1 cellular context compared by ENCODE assay signal in genomic region chr19:54189020-54189667, GRCh38.
TF ChIP-seq lines count a peak whose summit lies in the region.

Gene MBOAT7 (minus strand): TSS chr19:54189580. CDS start chr19:54188508, 1,072 bp downstream.

TF ChIP-seq in HepG2, 621 proteins besides CTCF, POLR2A, EP300 and RAD21 (continued from another document and continues in another):
- TF ChIP-seq, protein P1, sequence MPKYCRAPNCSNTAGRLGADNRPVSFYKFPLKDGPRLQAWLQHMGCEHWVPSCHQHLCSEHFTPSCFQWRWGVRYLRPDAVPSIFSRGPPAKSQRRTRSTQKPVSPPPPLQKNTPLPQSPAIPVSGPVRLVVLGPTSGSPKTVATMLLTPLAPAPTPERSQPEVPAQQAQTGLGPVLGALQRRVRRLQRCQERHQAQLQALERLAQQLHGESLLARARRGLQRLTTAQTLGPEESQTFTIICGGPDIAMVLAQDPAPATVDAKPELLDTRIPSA (CRISPR knock-in tag; IDR thresholded peaks at IDR 0.05; ENCODE audit: borderline replicate concordance) = no peak
- TF ChIP-seq, protein P2, sequence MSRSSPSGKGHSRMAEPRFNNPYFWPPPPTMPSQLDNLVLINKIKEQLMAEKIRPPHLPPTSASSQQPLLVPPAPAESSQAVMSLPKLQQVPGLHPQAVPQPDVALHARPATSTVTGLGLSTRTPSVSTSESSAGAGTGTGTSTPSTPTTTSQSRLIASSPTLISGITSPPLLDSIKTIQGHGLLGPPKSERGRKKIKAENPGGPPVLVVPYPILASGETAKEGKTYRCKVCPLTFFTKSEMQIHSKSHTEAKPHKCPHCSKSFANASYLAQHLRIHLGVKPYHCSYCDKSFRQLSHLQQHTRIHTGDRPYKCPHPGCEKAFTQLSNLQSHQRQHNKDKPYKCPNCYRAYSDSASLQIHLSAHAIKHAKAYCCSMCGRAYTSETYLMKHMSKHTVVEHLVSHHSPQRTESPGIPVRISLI (CRISPR knock-in tag; IDR thresholded peaks at IDR 0.05; ENCODE audit: borderline replicate concordance) = no peak
- TF ChIP-seq MXD4 (CRISPR knock-in tag; IDR thresholded peaks at IDR 0.05) (no peak; the same call in 1 of the 2 replicates), ZNF7 (CRISPR knock-in tag; IDR thresholded peaks at IDR 0.05) (no peak), PITX1 (CRISPR knock-in tag; IDR thresholded peaks at IDR 0.05) (no peak), ZNF260 (CRISPR knock-in tag; IDR thresholded peaks at IDR 0.05; ENCODE audit: borderline replicate concordance, low read depth) (no peak), ZNF136 (CRISPR knock-in tag; IDR thresholded peaks at IDR 0.05; ENCODE audit: low read depth) (no peak), SUZ12 (IDR thresholded peaks at IDR 0.05; ENCODE audit: low read depth, low read length) (no peak), ZC3H13 (CRISPR knock-in tag; IDR thresholded peaks at IDR 0.05) (no peak), ZNF670 (CRISPR knock-in tag; IDR thresholded peaks at IDR 0.05; ENCODE audit: borderline replicate concordance) (no peak), ZFP62 (CRISPR knock-in tag; IDR thresholded peaks at IDR 0.05) (no peak), CSRNP2 (CRISPR knock-in tag; conservative IDR thresholded peaks at IDR 0.05; ENCODE audit: low read depth) (no peak), ZNF678 (CRISPR knock-in tag; IDR thresholded peaks at IDR 0.05) (no peak), MBD4 (IDR thresholded peaks at IDR 0.05; ENCODE audit: borderline replicate concordance, low read length) (no peak), FOXK1 (CRISPR knock-in tag; IDR thresholded peaks at IDR 0.05; ENCODE audit: borderline replicate concordance, low read depth) (no peak), MEIS2 (CRISPR knock-in tag; IDR thresholded peaks at IDR 0.05) (peak; percentile 35), FOSL2 (CRISPR knock-in tag; IDR thresholded peaks at IDR 0.05) (no peak), ZNF891 (CRISPR knock-in tag; IDR thresholded peaks at IDR 0.05) (peak; percentile 59; the same call in 1 of the 2 replicates), RORA (CRISPR knock-in tag; IDR thresholded peaks at IDR 0.05) (no peak), SAFB2 (CRISPR knock-in tag; IDR thresholded peaks at IDR 0.05; ENCODE audit: borderline replicate concordance, low read depth) (peak; percentile 74; the same call in 1 of the 2 replicates), MXD3 (CRISPR knock-in tag; IDR thresholded peaks at IDR 0.05) (no peak), ZNF710 (CRISPR knock-in tag; IDR thresholded peaks at IDR 0.05; ENCODE audit: borderline replicate concordance) (no peak), TARDBP (CRISPR knock-in tag; IDR thresholded peaks at IDR 0.05) (0 out of 2 replicates have a peak, but pooled peaks have one; percentile 44), CAMTA2 (CRISPR knock-in tag; IDR thresholded peaks at IDR 0.05; ENCODE audit: borderline replicate concordance) (no peak), ZBTB43 (CRISPR knock-in tag; conservative IDR thresholded peaks at IDR 0.05) (no peak; the same call in none of the 2 replicates), ZNF34 (CRISPR knock-in tag; IDR thresholded peaks at IDR 0.05; ENCODE audit: borderline replicate concordance) (peak; percentile 89; the same call in 1 of the 2 replicates), NONO (IDR thresholded peaks at IDR 0.05) (no peak), NONO (CRISPR knock-in tag; conservative IDR thresholded peaks at IDR 0.05) (no peak), ZNF781 (CRISPR knock-in tag; IDR thresholded peaks at IDR 0.05; ENCODE audit: borderline replicate concordance, not compliant biosample characterization) (no peak), CREB1 (IDR thresholded peaks at IDR 0.05) (no peak), CREB1 (CRISPR knock-in tag; IDR thresholded peaks at IDR 0.05) (no peak), FOXA1 (IDR thresholded peaks at IDR 0.05) (no peak), FOXA1 (CRISPR knock-in tag; IDR thresholded peaks at IDR 0.05) (no peak), GZF1 (CRISPR knock-in tag; IDR thresholded peaks at IDR 0.05) (no peak), ZNF513 (CRISPR knock-in tag; conservative IDR thresholded peaks at IDR 0.05) (no peak), PCBP1 (IDR thresholded peaks at IDR 0.05; ENCODE audit: borderline replicate concordance, low read depth, low read length) (no peak), ZNF780A (CRISPR knock-in tag; IDR thresholded peaks at IDR 0.05) (no peak), KDM5B (CRISPR knock-in tag; IDR thresholded peaks at IDR 0.05; ENCODE audit: borderline replicate concordance) (no peak), MEF2D (CRISPR knock-in tag; IDR thresholded peaks at IDR 0.05) (no peak), ETV5 (CRISPR knock-in tag; IDR thresholded peaks at IDR 0.05; ENCODE audit: borderline replicate concordance) (no peak), THAP9 (CRISPR knock-in tag; IDR thresholded peaks at IDR 0.05; ENCODE audit: borderline replicate concordance) (no peak), HCFC1 (IDR thresholded peaks at IDR 0.05; ENCODE audit: low read depth, low read length) (0 out of 2 replicates have a peak, but pooled peaks have one; percentile 23), DNMT1 (CRISPR knock-in tag; IDR thresholded peaks at IDR 0.05) (peak; percentile 82; the same call in 1 of the 2 replicates), POLR2AphosphoS5 (IDR thresholded peaks at IDR 0.05; ENCODE audit: low read depth, low read length) (peak; percentile 91), SMAD9 (CRISPR knock-in tag; IDR thresholded peaks at IDR 0.05) (no peak), GTF3A (CRISPR knock-in tag; conservative IDR thresholded peaks at IDR 0.05) (peak; percentile 86; the same call in 1 of the 2 replicates), PHB2 (IDR thresholded peaks at IDR 0.05; ENCODE audit: partially characterized antibody) (no peak), ZNF350 (CRISPR knock-in tag; IDR thresholded peaks at IDR 0.05; ENCODE audit: borderline replicate concordance, low read depth) (0 out of 2 replicates have a peak, but pooled peaks have one; percentile 11), ZNF274 (CRISPR knock-in tag; IDR thresholded peaks at IDR 0.05) (no peak), ZNF33B (CRISPR knock-in tag; IDR thresholded peaks at IDR 0.05) (no peak), ZNF143 (CRISPR knock-in tag; IDR thresholded peaks at IDR 0.05) (no peak), SOX13 (IDR thresholded peaks at IDR 0.05) (no peak), SOX13 (CRISPR knock-in tag; conservative IDR thresholded peaks at IDR 0.05 in 1 of 2, IDR thresholded peaks at IDR 0.05 in 1 of 2) (no peak), ZNF772 (CRISPR knock-in tag; IDR thresholded peaks at IDR 0.05) (no peak)
- TF ChIP-seq, protein P3, sequence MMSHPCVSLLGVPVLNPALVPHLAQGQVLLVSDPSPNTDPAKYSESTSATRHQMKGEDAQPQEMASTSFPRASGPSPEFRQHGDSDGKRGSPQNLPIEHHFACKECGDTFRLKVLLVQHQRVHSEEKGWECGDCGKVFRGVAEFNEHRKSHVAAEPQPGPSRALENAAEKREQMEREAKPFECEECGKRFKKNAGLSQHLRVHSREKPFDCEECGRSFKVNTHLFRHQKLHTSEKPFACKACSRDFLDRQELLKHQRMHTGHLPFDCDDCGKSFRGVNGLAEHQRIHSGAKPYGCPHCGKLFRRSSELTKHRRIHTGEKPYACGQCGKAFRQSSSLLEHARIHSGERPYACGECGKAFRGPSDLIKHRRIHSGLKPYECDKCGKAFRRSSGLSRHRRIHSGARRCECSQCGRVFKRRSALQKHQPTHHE (CRISPR knock-in tag; IDR thresholded peaks at IDR 0.05; ENCODE audit: borderline replicate concordance) = no peak
- TF ChIP-seq, protein P4, sequence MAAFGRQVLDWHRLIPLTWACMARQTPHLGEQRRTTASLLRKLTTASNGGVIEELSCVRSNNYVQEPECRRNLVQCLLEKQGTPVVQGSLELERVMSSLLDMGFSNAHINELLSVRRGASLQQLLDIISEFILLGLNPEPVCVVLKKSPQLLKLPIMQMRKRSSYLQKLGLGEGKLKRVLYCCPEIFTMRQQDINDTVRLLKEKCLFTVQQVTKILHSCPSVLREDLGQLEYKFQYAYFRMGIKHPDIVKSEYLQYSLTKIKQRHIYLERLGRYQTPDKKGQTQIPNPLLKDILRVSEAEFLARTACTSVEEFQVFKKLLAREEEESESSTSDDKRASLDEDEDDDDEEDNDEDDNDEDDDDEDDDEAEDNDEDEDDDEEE (CRISPR knock-in tag; IDR thresholded peaks at IDR 0.05) = no peak
